Comparison of ENCODE assay signal across 11 cellular contexts in genomic region chr20:58623579-58624473, GRCh38. TPM values are rescaled to one million over a fixed set of nuclear protein-coding genes. Genes with fewer than 3 reads are reported as not detected.
DNase-seq lines count a peak whose midpoint lies in the region; ATAC-seq and TF ChIP-seq lines count a peak whose summit lies in the region.
"Had no signal": no experiment of that assay in that cellular context is flagged by ENCODE, and none has a peak within 500 bp of the region (broad histone marks: within the 10 kb centered on the region; RNA-seq: fewer than 3 reads in every experiment).

No MANE protein-coding gene starts in this region.

- no peak overlapping the region for H3K27ac Mint-ChIP-seq in WTC11
- H3K27ac Mint-ChIP-seq: T-helper 1 cell treated with Interleukin-12 subunit alpha and Interleukin-12 subunit beta and Interleukin-4 antibody, amounts not matched to agents 30 μg/mL and 1 μg/mL, for 36 hours had no signal

- H3K4me1 Mint-ChIP-seq in WTC11, result peaks cover 14% of the 10 kb centered on the region

- no peak overlapping the region for H3K4me3 Mint-ChIP-seq in WTC11
- H3K4me3 Mint-ChIP-seq: T-helper 1 cell treated with Interleukin-12 subunit alpha and Interleukin-12 subunit beta and Interleukin-4 antibody, amounts not matched to agents 30 μg/mL and 1 μg/mL, for 36 hours had no signal

- ATAC-seq in WTC11 (no peak), left ventricle myocardium superior (peak; percentile 89), thoracic aorta (ENCODE audit: insufficient number of reproducible peaks, low FRiP score, low read depth) (peak; percentile 92), HG03439 (IDR thresholded peaks at IDR 0.05; ENCODE audit: unreplicated experiment) (no peak)

- H3K27me3 ChIP-seq in thoracic aorta (replicated peaks; ENCODE audit: insufficient read depth) (no peaks in the 10 kb centered on the region), tibial nerve (no peaks in the 10 kb centered on the region)

- H3K36me3 ChIP-seq in thoracic aorta (no peaks in the 10 kb centered on the region), tibial nerve (no peaks in the 10 kb centered on the region)

- POLR2A ChIA-PET in WTC11 (lab: Charles Lee), result no interaction called here

- CTCF ChIA-PET in WTC11 (lab: Charles Lee), result no interaction called here

- DNase-seq in DMS 273 (lab: John Stamatoyannopoulos, UW; ENCODE audit: unreplicated experiment), result peak; percentile 57
- no peak for DNase-seq in DMS 273 treated with DMSO at 0.1 percent for 48 hours (lab: John Stamatoyannopoulos, UW)
- no peak for DNase-seq in WTC11 (ENCODE audit: low spot score)
- DNase-seq in left ventricle myocardium superior, result peak; percentile 70
- DNase-seq in thoracic aorta (ENCODE audit: low spot score), result peak; percentile 58
- DNase-seq in stimulated activated naive CD4-positive, alpha-beta T cell treated with Interleukin-2 at 50 U/mL for 16 hours (lab: John Stamatoyannopoulos, UW), result no peak
- DNase-seq in tibial nerve (ENCODE audit: low spot score in 2 of 2), result no peak
- DNase-seq: stimulated activated CD4-positive, alpha-beta T cell treated with anti-CD3 and anti-CD28 coated beads, Interleukin-1b, Interleukin-23, amount 100 ng/mL, for 48 hours had no signal

- peaks cover 16% of the 10 kb centered on the region for H3K27me3 Mint-ChIP-seq in WTC11 (ENCODE audit: low read depth)

- H3K9me3 ChIP-seq in thoracic aorta (no peaks in the 10 kb centered on the region), tibial nerve (no peaks in the 10 kb centered on the region)

- no peak for TF ChIP-seq CTCF in WTC11 (IDR thresholded peaks at IDR 0.05)
- TF ChIP-seq CTCF in thoracic aorta (IDR thresholded peaks at IDR 0.05), result no peak
- TF ChIP-seq CTCF in tibial nerve (IDR thresholded peaks at IDR 0.05), result no peak

- TF ChIP-seq EP300 in tibial nerve (IDR thresholded peaks at IDR 0.05), result no peak

- no peak for TF ChIP-seq POLR2A in tibial nerve (IDR thresholded peaks at IDR 0.05)

- no peak overlapping the region for H3K4me3 ChIP-seq in thoracic aorta
- no peak overlapping the region for H3K4me3 ChIP-seq in tibial nerve

- intact Hi-C loops in left ventricle myocardium superior (cut with micrococcal nuclease), result no loop called here

- H3K27ac ChIP-seq in thoracic aorta, result peak overlapping the region in 1 of 2 donors; percentile 40
- no peak overlapping the region for H3K27ac ChIP-seq in tibial nerve
- H3K27ac ChIP-seq: 22Rv1 had no signal

- H3K4me1 ChIP-seq in thoracic aorta (ENCODE audit: control insufficient read depth in 1 of 2, low read depth in 2 of 2) (peaks cover 5 to 18% of the 10 kb centered on the region in 2 donors), tibial nerve (no peaks in the 10 kb centered on the region)

- WGBS in tibial nerve, 2 donors, result 53 to 65% methylated on average over 21 to 29 of the region's 29 CpGs

- no peaks in the 10 kb centered on the region; the same call in 1 of the 2 replicates for H3K36me3 Mint-ChIP-seq in WTC11

- H3K9me3 Mint-ChIP-seq in WTC11, result peaks cover 12% of the 10 kb centered on the region
- H3K9me3 Mint-ChIP-seq: T-helper 1 cell treated with Interleukin-12 subunit alpha and Interleukin-12 subunit beta and Interleukin-4 antibody, amounts not matched to agents 30 μg/mL and 1 μg/mL, for 36 hours had no signal

TF ChIP-seq in WTC11, 78 proteins besides CTCF, POLR2A, EP300 and RAD21:
- no peak for TF ChIP-seq ATF1 (CRISPR knock-in tag; IDR thresholded peaks at IDR 0.05)
- TF ChIP-seq NFYB (CRISPR knock-in tag; conservative IDR thresholded peaks at IDR 0.05; ENCODE audit: low read depth), result no peak
- TF ChIP-seq PRDM15 (CRISPR knock-in tag; IDR thresholded peaks at IDR 0.05), result 0 out of 2 replicates have a peak, but pooled peaks have one; percentile 26

RNA-seq across cellular contexts. Expression of gene STX16, which starts 27.3 kb away (rescaled TPM):
- total RNA-seq in WTC11 (2021) (89.1 to 116 TPM (median 113 TPM) in 3 replicates), left ventricle myocardium superior (24.8 TPM), thoracic aorta (100 to 1,000 TPM in 1 of 2 donors, 10 to 100 TPM in 1; 66.3 to 109 TPM), tibial nerve (100 to 1,000 TPM in 1 of 4 donors, 10 to 100 TPM in 3; 70.2 to 148 (median 85.9) TPM)

Comparison
In these comparisons a context has a peak if more than half of its experiments do, and no peak if none do; other contexts are left out.
1. DNase-seq: peak in DMS 273 (single experiment), left ventricle myocardium superior (single experiment) and thoracic aorta (single experiment); none in DMS 273 treated with DMSO at 0.1 percent for 48 hours (single experiment), WTC11 (single experiment), stimulated activated naive CD4-positive, alpha-beta T cell treated with Interleukin-2 at 50 U/mL for 16 hours (single experiment) and tibial nerve (0 of 2).
2. ATAC-seq: peak in left ventricle myocardium superior (single experiment) and thoracic aorta (single experiment); none in WTC11 (single experiment) and HG03439 (single experiment).